ENCODE assay signal across 8 cellular contexts in the genomic region with DNA sequence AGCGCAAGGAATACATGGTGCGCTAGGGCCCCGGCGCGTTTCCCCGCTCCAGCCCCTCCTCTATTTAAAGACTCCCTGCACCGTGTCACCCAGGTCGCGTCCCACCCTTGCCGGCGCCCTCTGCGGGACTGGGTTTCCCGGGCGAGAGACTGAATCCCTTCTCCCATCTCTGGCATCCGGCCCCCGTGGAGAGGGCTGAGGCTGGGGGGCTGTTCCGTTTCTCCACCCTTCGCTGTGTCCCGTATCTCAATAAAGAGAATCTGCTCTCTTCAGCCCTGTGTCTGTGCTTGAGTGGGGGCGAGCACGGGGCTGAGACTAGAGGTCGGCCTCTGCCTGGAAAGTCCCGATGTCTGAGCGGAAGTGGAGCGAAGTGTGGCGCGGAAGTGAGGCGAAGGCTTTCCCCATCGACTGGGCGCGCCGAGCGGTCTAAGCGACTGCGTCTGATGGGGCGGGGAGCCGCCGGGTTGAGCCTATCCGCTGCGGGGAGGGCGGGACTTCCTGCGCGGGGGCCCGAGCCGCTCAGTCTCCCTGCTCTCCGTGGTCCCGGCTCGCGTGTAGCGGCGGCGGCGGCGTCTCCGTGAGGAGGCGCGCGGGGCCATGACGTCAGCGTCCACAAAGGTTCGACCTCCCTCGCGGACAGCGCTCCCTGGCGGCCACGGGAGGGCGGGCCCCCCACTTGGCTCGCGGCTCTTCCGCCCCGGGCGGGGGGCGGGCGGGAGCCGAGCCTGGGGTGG. TPM values are rescaled to one million over a fixed set of nuclear protein-coding genes. Genes with fewer than 3 reads are reported as not detected.
A peak's percentile ranks its signal among the peaks of the same experiment; 100 is the strongest.
DNase-seq lines count a peak whose midpoint lies in the region; FAIRE-seq and TF ChIP-seq lines count a peak whose summit lies in the region.

No MANE protein-coding gene starts in this region.

- H3K27ac ChIP-seq in H1 (ENCODE audit: low read depth, low read length) (peak overlapping the region; percentile 59; the same call in 1 of the 2 replicates), mesodermal cell (ENCODE audit: low read depth, low read length, severe bottlenecking) (peak overlapping the region; percentile 86)

- H3K4me3 ChIP-seq in H1 (ENCODE audit: extremely low read depth in 1 of 4, insufficient read depth in 2 of 4, low read depth in 3 of 4, low read length in 4 of 4) (peak overlapping the region; percentile 86 to 100 (median 88)), mesodermal cell (ENCODE audit: extremely low read depth, insufficient read depth, low read length, poor library complexity, severe bottlenecking) (peak overlapping the region; percentile 95)

- no peaks in the 10 kb centered on the region for H4K20me1 ChIP-seq in H1 (replicated peaks in 1 of 2; ENCODE audit: control insufficient read depth in 1 of 2, insufficient read depth in 2 of 2, low read length in 2 of 2)

- 5% methylated on average over 33 of the region's 75 CpGs; no CpG with 5 or more reads in 1 of the 2 experiments for WGBS in H1 (ENCODE audit: extremely low coverage in 1 of 2, insufficient coverage in 1 of 2, insufficient read length in 1 of 2, insufficient replicate concordance in 2 of 2, low coverage in 1 of 2, low lambda C conversion rate in 2 of 2, missing lambda C conversion rate in 1 of 2), 2 experiments
- 1 to 2% methylated on average over 53 to 69 of the region's 75 CpGs for WGBS in mesodermal cell (ENCODE audit: insufficient coverage in 2 of 2), 2 experiments

- H2BK120ac ChIP-seq in H1 (replicated peaks; ENCODE audit: low read depth, low read length), result no peak overlapping the region

- peaks cover 0 to 38% of the 10 kb centered on the region in 2 experiments; a peak in 3 of 4 replicates for H3K79me2 ChIP-seq in H1 (ENCODE audit: control insufficient read depth in 1 of 2, insufficient read depth in 2 of 2, low read length in 2 of 2)

- peaks cover 14% of the 10 kb centered on the region for H3K23me2 ChIP-seq in H1 (ENCODE audit: low read depth, low read length)

- no peak for FAIRE-seq in H1 (lab: Jason Lieb, UNC)

- H3K36me3 ChIP-seq in H1 (ENCODE audit: control insufficient read depth in 2 of 4, insufficient read depth in 4 of 4, low read length in 3 of 4) (peaks cover 0 to 4% (median 2%) of the 10 kb centered on the region in 4 experiments; a peak in 3 of 8 replicates), mesodermal cell (ENCODE audit: control insufficient read depth, insufficient read depth, low read length) (peaks cover 30% of the 10 kb centered on the region)

- in situ Hi-C loops in Caki2 (cut with HindIII; ENCODE audit: low pct_unique_long_range_greater_than_20kb, low sequenced_read_pairs), result no loop called here

- peak overlapping the region; percentile 80 for H4K5ac ChIP-seq in H1 (ENCODE audit: insufficient read length, low read depth, low read length)

- H3K14ac ChIP-seq in H1 (ENCODE audit: insufficient read length), result no peak overlapping the region

- CTCF ChIA-PET in H1 (lab: Charles Lee; ENCODE audit: partially characterized antibody), result interaction anchor here (1.4 kb wide), 2 partner anchors 10 to 103 kb away, joined by 3 read pairs; no protein-coding TSS in a partner anchor

- H3K79me1 ChIP-seq in H1 (ENCODE audit: low read depth, low read length), result peaks cover 7% of the 10 kb centered on the region; the same call in 1 of the 2 replicates

- no peak overlapping the region for H2BK20ac ChIP-seq in H1 (ENCODE audit: low read length)

- TF ChIP-seq POLR2A in H1 (IDR thresholded peaks at IDR 0.05; ENCODE audit: control extremely low read depth in 1 of 2, low read depth in 2 of 2, low read length in 2 of 2), result peak in 1 of 2 experiments; percentile 55; a peak in 2 of 3 replicates

- no peaks in the 10 kb centered on the region for H3K9me3 ChIP-seq in H1 (ENCODE audit: insufficient read depth in 2 of 2, low read depth in 1 of 2, low read length in 1 of 2)
- no peaks in the 10 kb centered on the region for H3K9me3 ChIP-seq in mesodermal cell (ENCODE audit: control insufficient read depth, low read length)

- H2AFZ ChIP-seq in H1 (ENCODE audit: low read length), result peak overlapping the region; percentile 42; the same call in 1 of the 2 replicates

- peak; percentile 91 for TF ChIP-seq CTCF in GM20000 (IDR thresholded peaks at IDR 0.05; ENCODE audit: extremely low read depth, missing control alignments)
- TF ChIP-seq CTCF in H1 (IDR thresholded peaks at IDR 0.05; ENCODE audit: control extremely low read depth in 1 of 3, insufficient read depth in 1 of 3, low read depth in 1 of 3, low read length in 3 of 3), result peak; percentile 44 to 66 (median 47); a peak in 3 of 4 replicates

- peak overlapping the region; percentile 54 to 64 (median 56); a peak in 6 of 7 replicates for H3K9ac ChIP-seq in H1 (replicated peaks in 1 of 4; ENCODE audit: extremely low read depth in 1 of 4, low read depth in 3 of 4, low read length in 3 of 4)

- POLR2A ChIA-PET in H1 (lab: Charles Lee; ENCODE audit: partially characterized antibody), result interaction anchor here (0.9 to 1.3 kb wide), 2 partner anchors 9 to 101 kb away, joined by 3 read pairs; no protein-coding TSS in a partner anchor

- no peak overlapping the region for H3K23ac ChIP-seq in H1 (ENCODE audit: insufficient read length)

- H2BK5ac ChIP-seq in H1 (ENCODE audit: low read depth, low read length), result peak overlapping the region; percentile 75

- H2BK15ac ChIP-seq in H1 (ENCODE audit: low read length), result no peak overlapping the region

- no peak overlapping the region; the same call in 1 of the 2 replicates for H3K18ac ChIP-seq in H1 (ENCODE audit: extremely low read depth, low read length)

- TF ChIP-seq RAD21 in H1 (IDR thresholded peaks at IDR 0.05 in 1 of 2, conservative IDR thresholded peaks at IDR 0.05 in 1 of 2; ENCODE audit: low read depth in 2 of 2, low read length in 2 of 2), result 0 out of 4 replicates have a peak, but pooled peaks of 1 of the 2 experiments have one; percentile 7

- H3K4me1 ChIP-seq in H1 (replicated peaks in 1 of 4; ENCODE audit: control insufficient read depth in 3 of 4, insufficient read depth in 4 of 4, low read length in 3 of 4), result peaks cover 0 to 23% (median 11%) of the 10 kb centered on the region in 4 experiments; a peak in 6 of 7 replicates
- H3K4me1 ChIP-seq in mesodermal cell (ENCODE audit: control insufficient read depth, insufficient read depth, low read length, poor library complexity, severe bottlenecking), result peaks cover 13% of the 10 kb centered on the region

- peak overlapping the region; percentile 86 for H3K4ac ChIP-seq in H1 (replicated peaks; ENCODE audit: insufficient read length, low read depth, low read length)

- no peak overlapping the region for H2BK12ac ChIP-seq in H1 (ENCODE audit: low read depth, low read length)

- H4K8ac ChIP-seq in H1 (ENCODE audit: extremely low read depth, insufficient read depth, low read length), result peak overlapping the region; percentile 91; the same call in 1 of the 2 replicates

- H4K91ac ChIP-seq in H1 (replicated peaks; ENCODE audit: insufficient read length, low read length), result peak overlapping the region; percentile 34

- TF ChIP-seq EP300 in H1 (IDR thresholded peaks at IDR 0.05; ENCODE audit: borderline replicate concordance in 1 of 2, low read depth in 2 of 2, low read length in 2 of 2), result 0 out of 3 replicates have a peak, but pooled peaks of 1 of the 2 experiments have one; percentile 9

- peak overlapping the region; percentile 66 to 96 for H3K4me2 ChIP-seq in H1 (ENCODE audit: insufficient read depth in 1 of 2, low read depth in 2 of 2, low read length in 2 of 2)

- H3K27me3 ChIP-seq in H1 (replicated peaks in 1 of 4; ENCODE audit: control insufficient read depth in 3 of 4, extremely low read depth in 1 of 4, insufficient read depth in 3 of 4, low read length in 3 of 4), result no peaks in the 10 kb centered on the region

- no peak overlapping the region for H2AK5ac ChIP-seq in H1 (ENCODE audit: low read depth, low read length)

- peak overlapping the region; percentile 52 for H3K56ac ChIP-seq in H1 (replicated peaks; ENCODE audit: insufficient read length, low read depth, low read length)

- DNase-seq in Caki2 (ENCODE audit: low read depth) (peak; percentile 94), GM20000 (ENCODE audit: low spot score) (peak; percentile 94), HS-5 (ENCODE audit: low read depth) (peak; percentile 76), H1 (ENCODE audit: low read depth in 1 of 2, low spot score in 2 of 2) (peak; percentile 81 to 92)
- DNase-seq in NK-92 treated with Interleukin-12 subunit alpha and Interleukin-12 subunit beta, amount 100 ng/mL, for 24 hours (lab: John Stamatoyannopoulos, UW), result peak; percentile 88
- DNase-seq in activated CD8-positive, alpha-beta memory T cell treated with anti-CD3 and anti-CD28 coated beads for 48 hours (ENCODE audit: low read depth in 2 of 3, low spot score in 2 of 3), result peak; percentile 87 to 90 (median 90)
- peak; percentile 90 for DNase-seq in stimulated activated CD8-positive, alpha-beta memory T cell treated with anti-CD3 and anti-CD28 coated beads, Interleukin-15, amount 100 ng/mL, for 24 hours (ENCODE audit: low read depth)

RNA-seq across cellular contexts. Expression of gene RNASEK, which starts 2.0 kb away (rescaled TPM):
- 128 and 131 TPM in 2 replicates for total RNA-seq in Caki2 (2014; rRNA removed; shearing (Covaris generic); ENCODE audit: low replicate concordance)
- 149 and 159 TPM in 2 replicates for total RNA-seq in H1 (2021; fragmentation: NEBNext Ultra II Directional; extraction: Animal tissue kit (Norgen Biotek cat#: 25700))
- polyA plus RNA-seq in H1 (2011; rRNA removed), result 133 and 147 TPM in 2 replicates
- 102 TPM for polyA plus RNA-seq in H1 (2011; cell fraction: cytosol; rRNA removed)
- polyA plus RNA-seq in H1 (2011; cell fraction: nucleus; rRNA removed), result 164 TPM
- polyA plus RNA-seq in H1 (2012, experiment 1 of 2), result 283 to 334 TPM (median 310 TPM) in 4 replicates
- polyA plus RNA-seq in H1 (2012, experiment 2 of 2), result 974 TPM
- polyA plus RNA-seq in H1 (2013, experiment 1 of 2), result 394 TPM
- polyA plus RNA-seq in H1 (2013, experiment 2 of 2), result 462 TPM
- polyA minus RNA-seq in H1 (2011; rRNA and poly(A)+ RNA removed), result 33.1 and 47.8 TPM in 2 replicates
- 88.6 TPM for polyA minus RNA-seq in H1 (2011; cell fraction: cytosol; rRNA and poly(A)+ RNA removed)
- 38.3 TPM for polyA minus RNA-seq in H1 (2011; cell fraction: nucleus; rRNA and poly(A)+ RNA removed)
- 315 TPM for polyA plus RNA-seq in mesodermal cell (2013, experiment 1 of 2)
- polyA plus RNA-seq in mesodermal cell (2013, experiment 2 of 2), result 270 TPM

RNA-seq across cellular contexts. Expression of gene BCL6B, which starts 8.4 kb away (rescaled TPM):
- not detected in 2 replicates for total RNA-seq in Caki2 (2014; rRNA removed; shearing (Covaris generic); ENCODE audit: low replicate concordance)
- total RNA-seq in H1 (2021; fragmentation: NEBNext Ultra II Directional; extraction: Animal tissue kit (Norgen Biotek cat#: 25700)), result 7.4 and 8.7 TPM in 2 replicates
- 6.6 and 7.0 TPM in 2 replicates for polyA plus RNA-seq in H1 (2011; rRNA removed)
- 3.5 TPM for polyA plus RNA-seq in H1 (2011; cell fraction: cytosol; rRNA removed)
- polyA plus RNA-seq in H1 (2011; cell fraction: nucleus; rRNA removed), result 10.1 TPM
- polyA plus RNA-seq in H1 (2012, experiment 1 of 2), result 8.1 to 10.9 TPM (median 8.9 TPM) in 4 replicates
- 8.4 TPM for polyA plus RNA-seq in H1 (2012, experiment 2 of 2)
- polyA plus RNA-seq in H1 (2013, experiment 1 of 2), result 5.3 TPM
- polyA plus RNA-seq in H1 (2013, experiment 2 of 2), result 4.8 TPM
- 3.6 and 6.1 TPM in 2 replicates for polyA minus RNA-seq in H1 (2011; rRNA and poly(A)+ RNA removed)
- polyA minus RNA-seq in H1 (2011; cell fraction: cytosol; rRNA and poly(A)+ RNA removed), result 4.3 TPM
- polyA minus RNA-seq in H1 (2011; cell fraction: nucleus; rRNA and poly(A)+ RNA removed), result 8.0 TPM
- 12.5 TPM for polyA plus RNA-seq in mesodermal cell (2013, experiment 1 of 2)
- polyA plus RNA-seq in mesodermal cell (2013, experiment 2 of 2), result 8.3 TPM

RNA-seq across cellular contexts. Expression of gene ALOX12, which starts 18.6 kb away (rescaled TPM):
- total RNA-seq in Caki2 (2014; rRNA removed; shearing (Covaris generic); ENCODE audit: low replicate concordance), result not detected in 2 replicates
- 1.4 and 2.0 TPM in 2 replicates for total RNA-seq in H1 (2021; fragmentation: NEBNext Ultra II Directional; extraction: Animal tissue kit (Norgen Biotek cat#: 25700))
- polyA plus RNA-seq in H1 (2011; rRNA removed), result 1.3 and 1.4 TPM in 2 replicates
- 1.4 TPM for polyA plus RNA-seq in H1 (2011; cell fraction: cytosol; rRNA removed)
- polyA plus RNA-seq in H1 (2011; cell fraction: nucleus; rRNA removed), result 1.8 TPM
- 0.84 to 2.8 TPM (median 1.9 TPM) in 4 replicates for polyA plus RNA-seq in H1 (2012, experiment 1 of 2)
- 1.8 TPM for polyA plus RNA-seq in H1 (2012, experiment 2 of 2)
- 0.30 TPM for polyA plus RNA-seq in H1 (2013, experiment 1 of 2)
- polyA plus RNA-seq in H1 (2013, experiment 2 of 2), result 0.37 TPM
- polyA minus RNA-seq in H1 (2011; rRNA and poly(A)+ RNA removed), result 0.50 and 0.88 TPM in 2 replicates
- 0.81 TPM for polyA minus RNA-seq in H1 (2011; cell fraction: cytosol; rRNA and poly(A)+ RNA removed)
- polyA minus RNA-seq in H1 (2011; cell fraction: nucleus; rRNA and poly(A)+ RNA removed), result 0.30 TPM
- polyA plus RNA-seq in mesodermal cell (2013, experiment 1 of 2), result 0.33 TPM
- polyA plus RNA-seq in mesodermal cell (2013, experiment 2 of 2), result 0.25 TPM

RNA-seq across cellular contexts. Expression of gene SLC16A13, which starts 21.4 kb away (rescaled TPM):
- total RNA-seq in Caki2 (2014; rRNA removed; shearing (Covaris generic); ENCODE audit: low replicate concordance), result 3.7 and 8.6 TPM in 2 replicates
- 4.7 and 5.8 TPM in 2 replicates for total RNA-seq in H1 (2021; fragmentation: NEBNext Ultra II Directional; extraction: Animal tissue kit (Norgen Biotek cat#: 25700))
- polyA plus RNA-seq in H1 (2011; rRNA removed), result 5.4 and 7.7 TPM in 2 replicates
- polyA plus RNA-seq in H1 (2011; cell fraction: cytosol; rRNA removed), result 2.0 TPM
- polyA plus RNA-seq in H1 (2011; cell fraction: nucleus; rRNA removed), result 5.5 TPM
- 3.7 to 6.5 TPM (median 5.0 TPM) in 4 replicates for polyA plus RNA-seq in H1 (2012, experiment 1 of 2)
- polyA plus RNA-seq in H1 (2012, experiment 2 of 2), result 5.2 TPM
- polyA plus RNA-seq in H1 (2013, experiment 1 of 2), result 6.3 TPM
- polyA plus RNA-seq in H1 (2013, experiment 2 of 2), result 7.1 TPM
- 5.3 and 6.2 TPM in 2 replicates for polyA minus RNA-seq in H1 (2011; rRNA and poly(A)+ RNA removed)
- polyA minus RNA-seq in H1 (2011; cell fraction: cytosol; rRNA and poly(A)+ RNA removed), result 2.1 TPM
- polyA minus RNA-seq in H1 (2011; cell fraction: nucleus; rRNA and poly(A)+ RNA removed), result 8.0 TPM
- polyA plus RNA-seq in mesodermal cell (2013, experiment 1 of 2), result 8.1 TPM
- polyA plus RNA-seq in mesodermal cell (2013, experiment 2 of 2), result 7.1 TPM

RNA-seq across cellular contexts. Expression of gene SLC16A11, which starts 29.5 kb away (rescaled TPM):
- not detected in 2 replicates for total RNA-seq in Caki2 (2014; rRNA removed; shearing (Covaris generic); ENCODE audit: low replicate concordance)
- 0.35 and 0.67 TPM in 2 replicates for total RNA-seq in H1 (2021; fragmentation: NEBNext Ultra II Directional; extraction: Animal tissue kit (Norgen Biotek cat#: 25700))
- 0.39 and 0.85 TPM in 2 replicates for polyA plus RNA-seq in H1 (2011; rRNA removed)
- polyA plus RNA-seq in H1 (2011; cell fraction: cytosol; rRNA removed), result 0.47 TPM
- polyA plus RNA-seq in H1 (2011; cell fraction: nucleus; rRNA removed), result 2.1 TPM
- 0.19 to 0.96 TPM (median 0.62 TPM) in 4 replicates for polyA plus RNA-seq in H1 (2012, experiment 1 of 2)
- polyA plus RNA-seq in H1 (2012, experiment 2 of 2), result 0.34 TPM
- polyA plus RNA-seq in H1 (2013, experiment 1 of 2), result 0.65 TPM
- polyA plus RNA-seq in H1 (2013, experiment 2 of 2), result 0.57 TPM
- 0.10 TPM in 1 of 2 replicates, not detected in the other for polyA minus RNA-seq in H1 (2011; rRNA and poly(A)+ RNA removed)
- polyA minus RNA-seq in H1 (2011; cell fraction: cytosol; rRNA and poly(A)+ RNA removed), result not detected
- polyA minus RNA-seq in H1 (2011; cell fraction: nucleus; rRNA and poly(A)+ RNA removed), result 0.90 TPM
- polyA plus RNA-seq in mesodermal cell (2013, experiment 1 of 2), result 0.33 TPM
- not detected for polyA plus RNA-seq in mesodermal cell (2013, experiment 2 of 2)

Comparison
In these comparisons a context has a peak if more than half of its experiments do, and no peak if none do; other contexts are left out.
1. Peak in every context shown above with its lines: DNase-seq, H3K4me3 ChIP-seq and H3K27ac ChIP-seq.